In the genomic region with DNA sequence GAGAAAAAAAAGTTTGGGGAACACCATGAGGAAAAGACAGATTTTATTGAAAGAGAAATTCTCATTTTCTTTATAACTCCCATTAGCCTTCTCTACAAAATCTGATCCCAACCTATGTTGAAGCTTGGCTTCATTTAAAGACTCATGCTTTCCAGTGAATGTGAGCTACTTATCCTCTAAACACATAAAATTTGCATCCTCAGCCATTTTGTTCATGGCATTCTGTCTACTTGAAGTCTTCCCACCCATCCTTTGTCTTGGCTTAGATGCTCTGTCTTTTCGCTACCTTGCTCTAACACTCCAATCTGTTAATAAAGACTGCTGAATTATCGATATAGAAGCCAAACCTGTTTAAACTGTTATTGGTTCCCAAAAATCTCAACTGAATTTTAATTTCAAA, we compare ENCODE assay signal across 2 cellular contexts.
TF ChIP-seq lines count a peak whose summit lies in the region.

No MANE protein-coding gene starts in this region.

TF ChIP-seq in HepG2, 621 proteins besides CTCF, POLR2A, EP300 and RAD21:
- TF ChIP-seq MAFK (conservative IDR thresholded peaks at IDR 0.05 in 1 of 2, IDR thresholded peaks at IDR 0.05 in 1 of 2; ENCODE audit: low read length in 2 of 2) (peak; percentile 69 to 71), ZNF317 (CRISPR knock-in tag; IDR thresholded peaks at IDR 0.05) (no peak), MAFF (IDR thresholded peaks at IDR 0.05; ENCODE audit: low read depth, low read length) (peak; percentile 63)

TF ChIP-seq in K562, 482 proteins besides CTCF, POLR2A, EP300 and RAD21:
- no peak for TF ChIP-seq HNRNPLL (IDR thresholded peaks at IDR 0.05; ENCODE audit: low read depth, low read length, poor library complexity, severe bottlenecking)
- TF ChIP-seq PURB (CRISPR knock-in tag; IDR thresholded peaks at IDR 0.05; ENCODE audit: low read depth): no peak
- no peak for TF ChIP-seq RB1 (IDR thresholded peaks at IDR 0.05; ENCODE audit: low read depth)
- TF ChIP-seq, protein P1, sequence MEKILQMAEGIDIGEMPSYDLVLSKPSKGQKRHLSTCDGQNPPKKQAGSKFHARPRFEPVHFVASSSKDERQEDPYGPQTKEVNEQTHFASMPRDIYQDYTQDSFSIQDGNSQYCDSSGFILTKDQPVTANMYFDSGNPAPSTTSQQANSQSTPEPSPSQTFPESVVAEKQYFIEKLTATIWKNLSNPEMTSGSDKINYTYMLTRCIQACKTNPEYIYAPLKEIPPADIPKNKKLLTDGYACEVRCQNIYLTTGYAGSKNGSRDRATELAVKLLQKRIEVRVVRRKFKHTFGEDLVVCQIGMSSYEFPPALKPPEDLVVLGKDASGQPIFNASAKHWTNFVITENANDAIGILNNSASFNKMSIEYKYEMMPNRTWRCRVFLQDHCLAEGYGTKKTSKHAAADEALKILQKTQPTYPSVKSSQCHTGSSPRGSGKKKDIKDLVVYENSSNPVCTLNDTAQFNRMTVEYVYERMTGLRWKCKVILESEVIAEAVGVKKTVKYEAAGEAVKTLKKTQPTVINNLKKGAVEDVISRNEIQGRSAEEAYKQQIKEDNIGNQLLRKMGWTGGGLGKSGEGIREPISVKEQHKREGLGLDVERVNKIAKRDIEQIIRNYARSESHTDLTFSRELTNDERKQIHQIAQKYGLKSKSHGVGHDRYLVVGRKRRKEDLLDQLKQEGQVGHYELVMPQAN (IDR thresholded peaks at IDR 0.05; ENCODE audit: borderline replicate concordance): no peak
- no peak for TF ChIP-seq RBM39 (optimal IDR thresholded peaks at IDR 0.05; ENCODE audit: low read depth, low read length)
- TF ChIP-seq NR2C2 (CRISPR knock-in tag; IDR thresholded peaks at IDR 0.05): no peak
- no peak for TF ChIP-seq NR2C2 (tag; IDR thresholded peaks at IDR 0.05)
- peak; percentile 44; the same call in 1 of the 2 replicates for TF ChIP-seq ZNF316 (IDR thresholded peaks at IDR 0.05)
- peak; percentile 11; the same call in 1 of the 2 replicates for TF ChIP-seq MAFF (IDR thresholded peaks at IDR 0.05; ENCODE audit: low read length)
- TF ChIP-seq C11orf30 (IDR thresholded peaks at IDR 0.05; ENCODE audit: low read depth): peak; percentile 19; the same call in 1 of the 2 replicates
- TF ChIP-seq, protein P2, sequence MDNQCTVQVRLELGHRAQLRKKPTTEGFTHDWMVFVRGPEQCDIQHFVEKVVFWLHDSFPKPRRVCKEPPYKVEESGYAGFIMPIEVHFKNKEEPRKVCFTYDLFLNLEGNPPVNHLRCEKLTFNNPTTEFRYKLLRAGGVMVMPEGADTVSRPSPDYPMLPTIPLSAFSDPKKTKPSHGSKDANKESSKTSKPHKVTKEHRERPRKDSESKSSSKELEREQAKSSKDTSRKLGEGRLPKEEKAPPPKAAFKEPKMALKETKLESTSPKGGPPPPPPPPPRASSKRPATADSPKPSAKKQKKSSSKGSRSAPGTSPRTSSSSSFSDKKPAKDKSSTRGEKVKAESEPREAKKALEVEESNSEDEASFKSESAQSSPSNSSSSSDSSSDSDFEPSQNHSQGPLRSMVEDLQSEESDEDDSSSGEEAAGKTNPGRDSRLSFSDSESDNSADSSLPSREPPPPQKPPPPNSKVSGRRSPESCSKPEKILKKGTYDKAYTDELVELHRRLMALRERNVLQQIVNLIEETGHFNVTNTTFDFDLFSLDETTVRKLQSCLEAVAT (IDR thresholded peaks at IDR 0.05): no peak
- TF ChIP-seq ZC3H11A (IDR thresholded peaks at IDR 0.05; ENCODE audit: low read depth, low read length): no peak
- TF ChIP-seq SMAD4 (CRISPR knock-in tag; conservative IDR thresholded peaks at IDR 0.05): no peak
- no peak for TF ChIP-seq FOXM1 (IDR thresholded peaks at IDR 0.05; ENCODE audit: low read depth)
- no peak for TF ChIP-seq FOXM1 (CRISPR knock-in tag; IDR thresholded peaks at IDR 0.05; ENCODE audit: low read depth)
- no peak for TF ChIP-seq U2AF2 (optimal IDR thresholded peaks at IDR 0.05; ENCODE audit: low read depth, low read length)
- TF ChIP-seq SRSF1 (IDR thresholded peaks at IDR 0.05; ENCODE audit: low read depth, low read length): no peak
